In the genomic region with DNA sequence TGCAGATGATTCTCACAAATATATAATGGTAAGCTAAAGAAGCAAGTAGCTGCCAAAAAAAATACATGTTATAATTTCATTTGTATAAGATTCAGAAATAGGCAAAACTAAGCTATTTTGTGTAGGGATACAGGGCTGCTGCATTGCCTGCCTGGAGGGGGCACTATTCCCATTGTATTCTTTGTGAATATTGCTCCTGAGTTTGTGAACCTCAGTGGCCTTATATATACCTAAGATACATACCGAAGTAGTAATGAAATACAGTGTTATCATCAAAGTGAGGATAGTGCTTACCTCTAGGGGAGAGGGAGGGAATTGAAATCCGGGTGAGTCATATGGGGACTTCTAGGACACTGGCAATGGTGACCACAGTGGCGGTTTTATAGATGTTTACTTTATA, we compare ENCODE assay signal across 9 cellular contexts. TPM values are rescaled to one million over a fixed set of nuclear protein-coding genes. Genes with fewer than 3 reads are reported as not detected.
DNase-seq lines count a peak whose midpoint lies in the region; ATAC-seq, FAIRE-seq and TF ChIP-seq lines count a peak whose summit lies in the region.
"Had no signal": no experiment of that assay in that cellular context is flagged by ENCODE, and none has a peak within 500 bp of the region (broad histone marks: within the 10 kb centered on the region; RNA-seq: fewer than 3 reads in every experiment).

No MANE protein-coding gene starts in this region.

- H2BK20ac ChIP-seq in H9 (ENCODE audit: low read depth, low read length, poor library complexity, severe bottlenecking) = no peak overlapping the region

- H3K27me3 ChIP-seq in H9 (ENCODE audit: insufficient read depth, low read length) = no peaks in the 10 kb centered on the region
- no peaks in the 10 kb centered on the region for H3K27me3 ChIP-seq in kidney epithelial cell (ENCODE audit: control insufficient read depth, insufficient read depth, low read length)
- H3K27me3 ChIP-seq in small intestine (ENCODE audit: control insufficient read depth in 2 of 2, insufficient read depth in 2 of 2, low read length in 2 of 2) = no peaks in the 10 kb centered on the region
- H3K27me3 ChIP-seq: tibial artery had no signal

- WGBS in H9 (ENCODE audit: extremely low coverage, insufficient read length, low lambda C conversion rate) = no CpG with 5 or more reads among the region's 3 CpGs
- 81 to 90% (median 82%) methylated on average over 3 of the region's 3 CpGs for WGBS in small intestine, 3 donors

- H3K9ac ChIP-seq in H9 (ENCODE audit: extremely low read depth, insufficient read length, low read length) = no peak overlapping the region

- DNase-seq in CD1c-positive myeloid dendritic cell (ENCODE audit: extremely low spot score) (peak; percentile 2), H9 (no peak), WTC11 (ENCODE audit: low spot score) (no peak), kidney epithelial cell (ENCODE audit: low read depth) (no peak), hippocampal formation (lab: John Stamatoyannopoulos, UW) (no peak), caudate nucleus (lab: John Stamatoyannopoulos, UW) (no peak), small intestine (no peak)
- DNase-seq: tibial artery had no signal

- H3K23me2 ChIP-seq in H9 (ENCODE audit: insufficient read length, low read depth, low read length, poor library complexity, severe bottlenecking) = no peaks in the 10 kb centered on the region

- ATAC-seq in WTC11 (peak; percentile 61), HG02973 (IDR thresholded peaks at IDR 0.05; ENCODE audit: unreplicated experiment) (no peak)

- no peak overlapping the region for H3T11ph ChIP-seq in H9 (ENCODE audit: low read length)

- no peak overlapping the region for H3K27ac Mint-ChIP-seq in H9
- no peak overlapping the region for H3K27ac Mint-ChIP-seq in WTC11

- H3K4ac ChIP-seq in H9 (ENCODE audit: low read depth, low read length) = no peak overlapping the region

- no peak overlapping the region for H2BK120ac ChIP-seq in H9 (ENCODE audit: low read depth, low read length, poor library complexity, severe bottlenecking)

- no peaks in the 10 kb centered on the region for H3K79me2 ChIP-seq in H9 (ENCODE audit: insufficient read depth, low read length)

- no peak overlapping the region for H3K4me2 ChIP-seq in H9 (ENCODE audit: insufficient read depth, insufficient read length, low read length)

- H3K4me1 Mint-ChIP-seq in H9 (no peaks in the 10 kb centered on the region), WTC11 (no peaks in the 10 kb centered on the region)

- no peaks in the 10 kb centered on the region for H3K79me1 ChIP-seq in H9 (ENCODE audit: insufficient read depth, low read depth, low read length, poor library complexity, severe bottlenecking)

- no peaks in the 10 kb centered on the region for H3K9me3 Mint-ChIP-seq in H9
- H3K9me3 Mint-ChIP-seq in WTC11 = no peaks in the 10 kb centered on the region

- FAIRE-seq in small intestine (lab: Jason Lieb, UNC) = no peak

- H2BK5ac ChIP-seq in H9 (ENCODE audit: insufficient read length, low read length) = no peak overlapping the region

- H3K9me3 ChIP-seq in H9 (ENCODE audit: control insufficient read depth, low read depth, low read length) = no peaks in the 10 kb centered on the region
- no peaks in the 10 kb centered on the region for H3K9me3 ChIP-seq in small intestine (ENCODE audit: control insufficient read depth, low read depth)
- H3K9me3 ChIP-seq: tibial artery had no signal

- H3K36me3 Mint-ChIP-seq in H9 (ENCODE audit: insufficient read depth in 1 of 3, low read depth in 3 of 3) (peaks cover 35 to 96% (median 86%) of the 10 kb centered on the region in 3 experiments; a peak in 6 of 7 replicates), WTC11 (peaks cover 85% of the 10 kb centered on the region)

- H3K36me3 ChIP-seq in kidney epithelial cell (ENCODE audit: control insufficient read depth, insufficient read depth, low read length) (peaks cover 2% of the 10 kb centered on the region), small intestine (ENCODE audit: control insufficient read depth in 2 of 2, insufficient read depth in 2 of 2, low read length in 2 of 2) (peaks cover 23 to 34% of the 10 kb centered on the region in 2 donors)

- TF ChIP-seq CTCF in H9 (conservative IDR thresholded peaks at IDR 0.05) (peak; percentile 74), WTC11 (IDR thresholded peaks at IDR 0.05) (no peak), kidney epithelial cell (IDR thresholded peaks at IDR 0.05; ENCODE audit: insufficient read depth, low read length, poor library complexity, severe bottlenecking) (peak; percentile 39)

- CTCF ChIA-PET in WTC11 (lab: Charles Lee) = interaction anchor here (0.6 to 1.9 kb wide), 17 partner anchors 11 to 467 kb away, joined by 3 to 18 read pairs (median 4); no protein-coding TSS in a partner anchor

- H4K8ac ChIP-seq in H9 (replicated peaks; ENCODE audit: insufficient read length, low read depth, low read length) = no peak overlapping the region

- no peaks in the 10 kb centered on the region for H3K27me3 Mint-ChIP-seq in H9 (ENCODE audit: low read depth)
- no peaks in the 10 kb centered on the region for H3K27me3 Mint-ChIP-seq in WTC11 (ENCODE audit: low read depth)

- H3K18ac ChIP-seq in H9 (ENCODE audit: insufficient read length, low read depth, low read length) = no peak overlapping the region

- no peak overlapping the region for H2AK5ac ChIP-seq in H9 (ENCODE audit: insufficient read length, low read length)

- POLR2A ChIA-PET in WTC11 (lab: Charles Lee) = interaction anchor here (1.0 kb wide), 1 partner anchor 16 kb away, joined by 3 read pairs; no protein-coding TSS in a partner anchor

- H2BK15ac ChIP-seq in H9 (ENCODE audit: low read depth, low read length) = no peak overlapping the region

- no peak overlapping the region for H3K14ac ChIP-seq in H9 (ENCODE audit: insufficient read depth, low read length)

- no peak overlapping the region for H4K91ac ChIP-seq in H9 (ENCODE audit: insufficient read length, low read depth, low read length)

- H3K27ac ChIP-seq in H9 (ENCODE audit: insufficient read length, low read depth, low read length) (no peak overlapping the region), caudate nucleus (ENCODE audit: low read depth, low read length) (no peak overlapping the region), small intestine (ENCODE audit: low read depth in 1 of 2, low read length in 1 of 2) (no peak overlapping the region)
- H3K27ac ChIP-seq: tibial artery had no signal

- H3K56ac ChIP-seq in H9 (ENCODE audit: insufficient read length, low read depth, low read length) = no peak overlapping the region

- H3K4me1 ChIP-seq in H9 (ENCODE audit: insufficient read depth, low read length) (no peaks in the 10 kb centered on the region), small intestine (ENCODE audit: control insufficient read depth in 2 of 2, insufficient read depth in 1 of 2, low read depth in 1 of 2, low read length in 1 of 2) (no peaks in the 10 kb centered on the region)
- H3K4me1 ChIP-seq: tibial artery had no signal

- no peak overlapping the region for H3K4me3 ChIP-seq in kidney epithelial cell (ENCODE audit: low read depth, low read length)
- no peak overlapping the region for H3K4me3 ChIP-seq in small intestine (ENCODE audit: low read depth in 1 of 2, low read length in 2 of 2)
- H3K4me3 ChIP-seq: tibial artery had no signal

- no peaks in the 10 kb centered on the region for H4K20me1 ChIP-seq in H9 (ENCODE audit: control insufficient read depth, insufficient read depth, insufficient read length)

- H4K5ac ChIP-seq in H9 (ENCODE audit: insufficient read length, low read depth, low read length) = no peak overlapping the region

- H3K23ac ChIP-seq in H9 (ENCODE audit: insufficient read length, low read depth, low read length) = no peak overlapping the region

- H3K4me3 Mint-ChIP-seq in H9 = no peak overlapping the region
- no peak overlapping the region for H3K4me3 Mint-ChIP-seq in WTC11

- H2AFZ ChIP-seq in H9 (ENCODE audit: low read length) = no peak overlapping the region

- no peak overlapping the region for H2BK12ac ChIP-seq in H9 (ENCODE audit: insufficient read length, low read depth, low read length)

TF ChIP-seq in WTC11, 78 proteins besides CTCF, POLR2A, EP300 and RAD21 (continues in another document):
- no peak for TF ChIP-seq NR3C1 (CRISPR knock-in tag; conservative IDR thresholded peaks at IDR 0.05; ENCODE audit: low read depth)
- no peak for TF ChIP-seq ZNF219 (CRISPR knock-in tag; IDR thresholded peaks at IDR 0.05; ENCODE audit: borderline replicate concordance)
- TF ChIP-seq, protein P1, sequence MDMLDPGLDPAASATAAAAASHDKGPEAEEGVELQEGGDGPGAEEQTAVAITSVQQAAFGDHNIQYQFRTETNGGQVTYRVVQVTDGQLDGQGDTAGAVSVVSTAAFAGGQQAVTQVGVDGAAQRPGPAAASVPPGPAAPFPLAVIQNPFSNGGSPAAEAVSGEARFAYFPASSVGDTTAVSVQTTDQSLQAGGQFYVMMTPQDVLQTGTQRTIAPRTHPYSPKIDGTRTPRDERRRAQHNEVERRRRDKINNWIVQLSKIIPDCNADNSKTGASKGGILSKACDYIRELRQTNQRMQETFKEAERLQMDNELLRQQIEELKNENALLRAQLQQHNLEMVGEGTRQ (CRISPR knock-in tag; IDR thresholded peaks at IDR 0.05) = no peak

RNA-seq across cellular contexts. Expression of a gene that starts 53.5 kb away (rescaled TPM):
- total RNA-seq in H9 (2021) (11.0 and 12.3 TPM in 2 replicates), WTC11 (2021) (27.4 to 29.5 TPM (median 28.2 TPM) in 3 replicates), kidney epithelial cell (10.4 and 14.7 TPM in 2 replicates)
- polyA plus RNA-seq in small intestine = 10 to 100 TPM in 1 of 3 donors, 1 to 10 TPM in 2; 9.4 to 13.1 (median 10.0) TPM
